In genomic region chr16:87951550-87952538, GRCh38 we compare ENCODE assay signal across 8 cellular contexts. TPM values are rescaled to one million over a fixed set of nuclear protein-coding genes. Genes with fewer than 3 reads are reported as not detected.
DNase-seq lines count a peak whose midpoint lies in the region; ATAC-seq and TF ChIP-seq lines count a peak whose summit lies in the region.

No MANE protein-coding gene starts in this region.

- WGBS in sigmoid colon, 2 donors = 1 to 2% methylated on average over 82 of the region's 82 CpGs

- H3K27ac ChIP-seq in sigmoid colon = peak overlapping the region; percentile 94 to 100 (median 97)

- peaks cover 13% of the 10 kb centered on the region for H3K36me3 Mint-ChIP-seq in activated naive CD4-positive, alpha-beta T cell treated with anti-CD3 and anti-CD28 coated beads for 36 hours (ENCODE audit: low read depth)

- H3K27ac Mint-ChIP-seq in activated naive CD4-positive, alpha-beta T cell treated with anti-CD3 and anti-CD28 coated beads for 36 hours = peak overlapping the region; percentile 91

- no peaks in the 10 kb centered on the region for H3K9me3 Mint-ChIP-seq in activated naive CD4-positive, alpha-beta T cell treated with anti-CD3 and anti-CD28 coated beads for 36 hours

- H3K4me1 ChIP-seq in sigmoid colon = peaks cover 0 to 53% (median 29%) of the 10 kb centered on the region in 4 donors

- DNase-seq in AG04449 (ENCODE audit: low read depth, low spot score) = no peak
- peak; percentile 32 for DNase-seq in activated naive CD4-positive, alpha-beta T cell treated with anti-CD3 and anti-CD28 coated beads for 36 hours
- peak; percentile 43 for DNase-seq in hepatic stellate cell (ENCODE audit: low spot score)
- DNase-seq in sigmoid colon = no peak
- no peak for DNase-seq in cerebellar cortex (ENCODE audit: low spot score)

- no peaks in the 10 kb centered on the region for H3K27me3 Mint-ChIP-seq in activated naive CD4-positive, alpha-beta T cell treated with anti-CD3 and anti-CD28 coated beads for 36 hours (ENCODE audit: low read depth)

- H3K4me3 ChIP-seq in AG04449 (ENCODE audit: low read depth, low read length) (peak overlapping the region; percentile 66), sigmoid colon (peak overlapping the region; percentile 83 to 99 (median 95))

- CTCF ChIA-PET in AG04449 (lab: Yijun Ruan, JAX) = interaction anchor here (0.6 to 1.2 kb wide), 6 partner anchors 9 to 182 kb away, joined by 3 read pairs; no protein-coding TSS in a partner anchor
- CTCF ChIA-PET in activated naive CD4-positive, alpha-beta T cell treated with anti-CD3 and anti-CD28 coated beads for 36 hours (lab: Charles Lee) = interaction anchor here (0.8 to 1.2 kb wide), 8 partner anchors 9 to 172 kb away, joined by 3 to 7 read pairs (median 4); partner anchors contain the start of gene SLC7A5

- TF ChIP-seq CTCF in AG04449 (IDR thresholded peaks at IDR 0.05; ENCODE audit: insufficient read depth, low read length, missing control alignments) (peak; percentile 19), sigmoid colon (IDR thresholded peaks at IDR 0.05) (peak in 1 of 4 experiments; percentile 9)

- H3K9me3 ChIP-seq in sigmoid colon = no peaks in the 10 kb centered on the region

- H3K4me3 Mint-ChIP-seq in activated naive CD4-positive, alpha-beta T cell treated with anti-CD3 and anti-CD28 coated beads for 36 hours = peak overlapping the region; percentile 85

- no peaks in the 10 kb centered on the region for H3K27me3 ChIP-seq in sigmoid colon

- no peak for TF ChIP-seq EP300 in sigmoid colon (IDR thresholded peaks at IDR 0.05)

- ATAC-seq in GM18861 (IDR thresholded peaks at IDR 0.05; ENCODE audit: unreplicated experiment) = peak; percentile 3
- ATAC-seq in HG03520 (IDR thresholded peaks at IDR 0.05; ENCODE audit: unreplicated experiment) = peak; percentile 3
- ATAC-seq in HG03342 (IDR thresholded peaks at IDR 0.05; ENCODE audit: unreplicated experiment) = no peak

- H3K36me3 ChIP-seq in sigmoid colon = no peaks in the 10 kb centered on the region

- H3K4me1 Mint-ChIP-seq in activated naive CD4-positive, alpha-beta T cell treated with anti-CD3 and anti-CD28 coated beads for 36 hours (ENCODE audit: low read depth) = peaks cover 50% of the 10 kb centered on the region

- no peak for TF ChIP-seq POLR2A in sigmoid colon (IDR thresholded peaks at IDR 0.05)

- POLR2A ChIA-PET in AG04449 (lab: Yijun Ruan, JAX) = interaction anchor here (0.5 to 1.6 kb wide), 5 partner anchors 9 to 981 kb away, joined by 3 to 6 read pairs (median 4); partner anchors contain the start of gene SLC7A5

- intact Hi-C loops in activated naive CD4-positive, alpha-beta T cell treated with anti-CD3 and anti-CD28 coated beads for 36 hours (cut with micrococcal nuclease) = loop anchor here (1.0 to 5.0 kb wide), 6 partner anchors 35 to 563 kb away; partner anchors contain the start of genes ZCCHC14 and ZFPM1
- intact Hi-C loops in sigmoid colon (cut with DNase I) = loop anchor here (10.0 kb wide), 2 partner anchors 503 to 1263 kb away; partner anchors contain the start of genes ZFPM1 and ZNF778

RNA-seq across cellular contexts. Expression of gene BANP, which starts 0.6 kb away (rescaled TPM):
- 10 to 100 TPM; 35.1 to 38.6 TPM for total RNA-seq in activated naive CD4-positive, alpha-beta T cell treated with anti-CD3 and anti-CD28 coated beads for 36 hours
- total RNA-seq in sigmoid colon = 10 to 100 TPM; 17.4 to 31.0 (median 23.0) TPM
- 10 to 100 TPM in 1 of 3 donors, 1 to 10 TPM in 2; 8.4 to 15.9 (median 8.8) TPM for polyA plus RNA-seq in sigmoid colon

RNA-seq across cellular contexts. Expression of gene CA5A, which starts 15.5 kb away (rescaled TPM):
- not detected for total RNA-seq in activated naive CD4-positive, alpha-beta T cell treated with anti-CD3 and anti-CD28 coated beads for 36 hours
- total RNA-seq in sigmoid colon = not detected
- not detected for polyA plus RNA-seq in sigmoid colon

Comparison
In these comparisons a context has a peak if more than half of its experiments do, and no peak if none do; other contexts are left out.
1. DNase-seq: peak in activated naive CD4-positive, alpha-beta T cell treated with anti-CD3 and anti-CD28 coated beads for 36 hours (single experiment) and hepatic stellate cell (single experiment); none in AG04449 (single experiment), sigmoid colon (single experiment) and cerebellar cortex (single experiment).